8 cellular contexts compared by ENCODE assay signal in the genomic region with DNA sequence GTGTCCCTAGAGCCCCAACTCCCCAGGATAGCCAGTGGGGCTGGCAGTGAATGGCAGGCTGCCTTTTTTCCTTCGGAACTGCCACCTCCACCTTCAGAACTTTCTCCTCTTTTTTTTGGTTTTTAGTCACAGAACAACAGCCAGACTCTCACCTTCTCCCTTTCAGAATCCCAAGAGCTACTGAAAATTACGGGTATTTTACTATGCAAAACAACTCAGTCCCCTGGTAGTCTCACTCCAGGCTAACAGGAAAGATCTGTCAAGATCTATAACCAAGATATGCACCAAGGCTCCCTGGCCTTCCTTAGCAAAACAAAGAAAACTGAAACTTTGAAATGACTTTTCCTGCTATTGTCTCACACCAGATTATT. TPM values are rescaled to one million over a fixed set of nuclear protein-coding genes. Genes with fewer than 3 reads are reported as not detected.
DNase-seq lines count a peak whose midpoint lies in the region; ATAC-seq and TF ChIP-seq lines count a peak whose summit lies in the region.

No MANE protein-coding gene starts in this region.

- intact Hi-C loops in adrenal gland (cut with DNase I), result loop anchor here (10.0 kb wide), 2 partner anchors 142 to 222 kb away; no protein-coding TSS in a partner anchor

- TF ChIP-seq POLR2A in adrenal gland (IDR thresholded peaks at IDR 0.05), result no peak

- no peak overlapping the region for H3K23ac ChIP-seq in neuronal stem cell (ENCODE audit: low read depth, low read length, poor library complexity)

- no peak overlapping the region for H2AK5ac ChIP-seq in neuronal stem cell (ENCODE audit: low read depth, low read length)

- H3K79me1 ChIP-seq in neuronal stem cell (ENCODE audit: low read depth, low read length), result no peaks in the 10 kb centered on the region

- DNase-seq in adrenal gland (no peak), neuronal stem cell (ENCODE audit: low spot score) (no peak), GM19238 (ENCODE audit: insufficient read length, low spot score) (no peak), GDM1 (lab: John Stamatoyannopoulos, UW) (no peak), Kasumi-1 (lab: John Stamatoyannopoulos, UW) (no peak), DMS79 treated with DMSO at 0.1 percent for 48 hours (lab: John Stamatoyannopoulos, UW) (no peak)

- peaks cover 1% of the 10 kb centered on the region for H3K36me3 ChIP-seq in ES-I3 (ENCODE audit: insufficient read depth, low read length)
- H3K36me3 ChIP-seq in adrenal gland (replicated peaks in 1 of 2), result peaks cover 0 to 15% of the 10 kb centered on the region in 2 donors
- peaks cover 1 to 15% of the 10 kb centered on the region in 2 donors for H3K36me3 ChIP-seq in neuronal stem cell (replicated peaks in 1 of 2; ENCODE audit: control insufficient read depth in 2 of 2, insufficient read depth in 2 of 2, low read length in 2 of 2)

- H3K4me3 ChIP-seq in adrenal gland (no peak overlapping the region), neuronal stem cell (ENCODE audit: low read length in 2 of 2) (no peak overlapping the region)

- no peak overlapping the region for H4K91ac ChIP-seq in neuronal stem cell (ENCODE audit: low read depth, low read length, poor library complexity)

- no peak overlapping the region for H3K4me2 ChIP-seq in neuronal stem cell (ENCODE audit: insufficient read depth, low read length, poor library complexity, severe bottlenecking)

- peak overlapping the region; percentile 80 for H2AFZ ChIP-seq in neuronal stem cell (ENCODE audit: low read length)

- WGBS in adrenal gland, 4 donors, result 22 to 26% (median 25%) methylated on average over 2 of the region's 2 CpGs
- WGBS in neuronal stem cell (ENCODE audit: extremely low coverage in 2 of 2, insufficient read length in 2 of 2, insufficient replicate concordance in 1 of 2), 2 donors, result no CpG with 5 or more reads among the region's 2 CpGs

- H3K14ac ChIP-seq in neuronal stem cell (ENCODE audit: low read length), result no peak overlapping the region

- H3K27ac ChIP-seq in adrenal gland (peak overlapping the region in 4 of 5 donors; percentile 53 to 90 (median 80)), neuronal stem cell (replicated peaks; ENCODE audit: low read length) (no peak overlapping the region)

- ATAC-seq in HG02852 (IDR thresholded peaks at IDR 0.05; ENCODE audit: unreplicated experiment), result peak; percentile 47

- TF ChIP-seq CTCF in adrenal gland (IDR thresholded peaks at IDR 0.05), result no peak

- H3K4ac ChIP-seq in neuronal stem cell (ENCODE audit: low read length), result no peak overlapping the region

- no peak overlapping the region for H4K8ac ChIP-seq in neuronal stem cell (ENCODE audit: low read depth, low read length)

- H3K9ac ChIP-seq in ES-I3 (ENCODE audit: low read depth, low read length) (0 out of 2 replicates have a peak overlapping the region, but pooled peaks have one; percentile 3), neuronal stem cell (ENCODE audit: low read depth, low read length, poor library complexity) (no peak overlapping the region)

- H3K9me3 ChIP-seq in ES-I3 (ENCODE audit: control insufficient read depth, insufficient read depth, low read length) (no peaks in the 10 kb centered on the region), adrenal gland (replicated peaks in 1 of 3) (no peaks in the 10 kb centered on the region), neuronal stem cell (replicated peaks in 1 of 2; ENCODE audit: control insufficient read depth in 2 of 2, insufficient read depth in 1 of 2, low read depth in 1 of 2, low read length in 2 of 2) (no peaks in the 10 kb centered on the region)

- H2BK15ac ChIP-seq in neuronal stem cell (ENCODE audit: low read length), result no peak overlapping the region

- H2BK120ac ChIP-seq in neuronal stem cell (ENCODE audit: low read depth, low read length), result no peak overlapping the region

- H2BK12ac ChIP-seq in neuronal stem cell (ENCODE audit: low read length), result no peak overlapping the region

- no peak overlapping the region for H2BK5ac ChIP-seq in neuronal stem cell (ENCODE audit: low read length)

- H3K27me3 ChIP-seq in adrenal gland (no peaks in the 10 kb centered on the region), neuronal stem cell (ENCODE audit: control insufficient read depth in 3 of 3, insufficient read depth in 3 of 3, low read depth in 1 of 3, low read length in 3 of 3) (no peaks in the 10 kb centered on the region)

- H3K4me1 ChIP-seq in ES-I3 (ENCODE audit: insufficient read depth, low read length) (peaks cover 43% of the 10 kb centered on the region), adrenal gland (replicated peaks in 1 of 2) (peaks cover 35 to 61% of the 10 kb centered on the region in 2 donors), neuronal stem cell (ENCODE audit: control insufficient read depth in 2 of 2, insufficient read depth in 1 of 2, low read depth in 1 of 2, low read length in 2 of 2) (peaks cover 23 to 25% of the 10 kb centered on the region in 2 donors)

- H3K18ac ChIP-seq in neuronal stem cell (ENCODE audit: low read length), result no peak overlapping the region

RNA-seq across cellular contexts. Expression of gene PLEKHG6, which starts 12.5 kb away (rescaled TPM):
- 1 to 10 TPM in 2 of 8 donors, under 1 TPM in 5, not detected in 1; 0.23 to 1.9 (median 0.51) TPM for total RNA-seq in adrenal gland
- 1 to 10 TPM in 1 of 3 donors, under 1 TPM in 1, not detected in 1; 0.32 to 5.8 TPM for polyA plus RNA-seq in adrenal gland
- polyA plus RNA-seq in neuronal stem cell (2013, experiment 1 of 2), result 1.2 TPM
- polyA plus RNA-seq in neuronal stem cell (2013, experiment 2 of 2), result 1.3 TPM

RNA-seq across cellular contexts. Expression of gene TNFRSF1A, which starts 18.9 kb away (rescaled TPM):
- total RNA-seq in adrenal gland, result 100 to 1,000 TPM; 181 to 386 (median 262) TPM
- 100 to 1,000 TPM in 2 of 3 donors, 10 to 100 TPM in 1; 91.8 to 167 (median 160) TPM for polyA plus RNA-seq in adrenal gland
- polyA plus RNA-seq in neuronal stem cell (2013, experiment 1 of 2), result 35.2 TPM
- polyA plus RNA-seq in neuronal stem cell (2013, experiment 2 of 2), result 34.5 TPM

RNA-seq across cellular contexts. Expression of gene SCNN1A, which starts 52.4 kb away (rescaled TPM):
- 10 to 100 TPM in 7 of 8 donors, 1 to 10 TPM in 1; 7.6 to 38.0 (median 17.3) TPM for total RNA-seq in adrenal gland
- polyA plus RNA-seq in adrenal gland, result 1 to 10 TPM; 4.3 to 5.3 (median 5.1) TPM
- polyA plus RNA-seq in neuronal stem cell (2013, experiment 1 of 2), result 0.40 TPM
- 0.68 TPM for polyA plus RNA-seq in neuronal stem cell (2013, experiment 2 of 2)
